In the genomic region with DNA sequence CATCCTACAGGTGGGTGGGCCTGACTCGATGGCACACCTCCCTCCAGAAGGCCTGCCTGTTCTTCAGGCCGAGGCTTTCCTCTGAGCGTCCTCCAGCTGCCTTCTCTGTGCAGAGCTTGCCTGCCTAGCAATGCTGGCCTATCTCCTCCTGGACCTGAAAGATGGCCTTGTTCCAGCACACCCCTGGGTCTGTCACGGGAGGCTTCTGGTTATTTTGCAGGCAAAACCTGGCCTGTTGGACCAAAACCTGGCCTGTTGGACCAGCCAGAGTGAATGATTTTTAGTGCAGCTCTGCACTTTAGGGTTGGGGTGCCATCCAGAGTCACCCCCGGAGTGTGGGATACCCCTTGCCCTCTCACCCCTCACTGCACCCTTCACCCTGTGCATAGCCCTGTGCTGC, we compare ENCODE assay signal across 29 cellular contexts.
"Had no signal": no experiment of that assay in that cellular context is flagged by ENCODE, and none has a peak within 500 bp of the region (broad histone marks: within the 10 kb centered on the region; RNA-seq: fewer than 3 reads in every experiment).

No MANE protein-coding gene starts in this region.

- H3K27me3 ChIP-seq: ascending aorta, breast epithelium, cardiac muscle cell, esophagus muscularis mucosa, foreskin keratinocyte, gastroesophageal sphincter, heart right ventricle had no signal

- H3K4me3 ChIP-seq: ascending aorta, breast epithelium, cardiac muscle cell, esophagus muscularis mucosa, gastroesophageal sphincter, heart right ventricle had no signal

- H3K36me3 ChIP-seq: ascending aorta, breast epithelium, cardiac muscle cell, esophagus muscularis mucosa, gastroesophageal sphincter, heart right ventricle had no signal

- DNase-seq: activated CD4-positive, alpha-beta memory T cell treated with anti-CD3 and anti-CD28 coated beads for 36 hours; activated CD4-positive, alpha-beta T cell treated with anti-CD3 and anti-CD28 coated beads for 36 hours; activated CD4-positive, alpha-beta T cell treated with anti-CD3 and anti-CD28 coated beads, Interleukin-2, amount 10 ng/mL, durations not matched to agents 24 days and 14 days; activated CD4-positive, CD25-positive, alpha-beta regulatory T cell; activated CD4-positive, CD25-positive, alpha-beta regulatory T cell treated with anti-CD3 and anti-CD28 coated beads, Interleukin-2, amount 50 U/mL, for 72 hours; activated CD8-positive, alpha-beta memory T cell treated with anti-CD3 and anti-CD28 coated beads, Interleukin-2, amount 10 ng/mL, durations not matched to agents 7 days and 5 days; activated CD8-positive, alpha-beta memory T cell treated with anti-CD3 and anti-CD28 coated beads, Interleukin-2, amount 50 U/mL, for 4 hours; activated CD8-positive, alpha-beta T cell treated with anti-CD3 and anti-CD28 coated beads, Interleukin-2, amount 10 ng/mL, durations not matched to agents 7 days and 5 days; activated gamma-delta T cell; activated naive CD4-positive, alpha-beta T cell; activated naive CD4-positive, alpha-beta T cell treated with anti-CD3 and anti-CD28 coated beads, Interleukin-2, amount 10 ng/mL, durations not matched to agents 7 days and 5 days; activated naive CD8-positive, alpha-beta T cell treated with anti-CD3 and anti-CD28 coated beads, Interleukin-2, amount 10 ng/mL, durations not matched to agents 7 days and 5 days; activated T-cell treated with anti-CD3 and anti-CD28 coated beads, Interleukin-2, amount 50 U/mL, for 24 hours; activated T-cell treated with anti-CD3 and anti-CD28 coated beads, Interleukin-2, amount 50 U/mL, for 72 hours; central memory CD4-positive, alpha-beta T cell; cortex of kidney; dermis blood vessel endothelial cell; effector CD4-positive, alpha-beta T cell; effector memory CD8-positive, alpha-beta T cell; erythroblast; foreskin keratinocyte; heart right ventricle; T-helper 2 cell had no signal

- H3K27ac ChIP-seq: ascending aorta, breast epithelium, cardiac muscle cell, esophagus muscularis mucosa, foreskin keratinocyte, gastroesophageal sphincter, heart right ventricle had no signal

- ATAC-seq: activated CD4-positive, alpha-beta T cell treated with anti-CD3 and anti-CD28 coated beads for 36 hours; activated CD8-positive, alpha-beta memory T cell treated with anti-CD3 and anti-CD28 coated beads, Interleukin-2, amount 10 ng/mL, durations not matched to agents 7 days and 5 days; activated CD8-positive, alpha-beta T cell treated with anti-CD3 and anti-CD28 coated beads, Interleukin-2, amount 10 ng/mL, durations not matched to agents 7 days and 5 days; activated naive CD4-positive, alpha-beta T cell treated with anti-CD3 and anti-CD28 coated beads, Interleukin-2, amount 50 U/mL, for 72 hours; activated T-cell treated with anti-CD3 and anti-CD28 coated beads, Interleukin-2, amount 50 U/mL, for 72 hours; effector memory CD8-positive, alpha-beta T cell; foreskin keratinocyte; gastroesophageal sphincter had no signal

- H3K9me3 ChIP-seq: ascending aorta, breast epithelium, esophagus muscularis mucosa, gastroesophageal sphincter, heart right ventricle had no signal

- H3K4me1 ChIP-seq: ascending aorta, breast epithelium, esophagus muscularis mucosa, foreskin keratinocyte, gastroesophageal sphincter, heart right ventricle had no signal
